Comparison of ENCODE assay signal across 24 cellular contexts in the genomic region with DNA sequence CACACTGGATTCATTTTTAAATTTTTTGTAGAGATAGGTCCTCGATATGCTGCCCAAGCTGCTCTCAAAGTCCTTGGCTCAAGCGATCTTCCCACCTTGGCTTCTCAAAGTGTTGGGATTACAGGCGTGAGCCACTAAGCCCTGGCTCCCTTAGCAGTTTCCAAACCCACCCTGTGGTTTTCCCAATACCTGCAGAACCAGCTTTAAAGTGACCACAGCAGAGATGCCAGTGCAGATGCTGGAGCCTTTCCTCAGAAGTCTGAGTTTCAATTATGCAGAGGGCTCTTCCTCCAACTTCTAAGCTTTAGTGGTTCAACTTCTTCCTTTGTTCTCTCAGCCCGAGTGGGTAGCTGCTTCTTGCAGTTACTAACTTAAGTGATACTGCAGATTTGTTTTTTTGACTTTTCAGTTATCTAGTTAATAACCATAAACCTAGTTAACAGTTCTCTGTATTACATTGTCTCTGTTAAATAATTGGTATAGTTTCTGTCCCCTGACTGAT. TPM values are rescaled to one million over a fixed set of nuclear protein-coding genes. Genes with fewer than 3 reads are reported as not detected.
"Had no signal": no experiment of that assay in that cellular context is flagged by ENCODE, and none has a peak within 500 bp of the region (broad histone marks: within the 10 kb centered on the region; RNA-seq: fewer than 3 reads in every experiment).

No MANE protein-coding gene starts in this region.

- FAIRE-seq: colon, keratinocyte, pancreas, small intestine, urothelium cell line had no signal

- H3K9me3 Mint-ChIP-seq: naive thymus-derived CD4-positive, alpha-beta T cell; type B pancreatic cell had no signal

- H3K4me1 Mint-ChIP-seq: neural progenitor cell had no signal

- ATAC-seq: gastroesophageal sphincter; lower lobe of right lung; naive thymus-derived CD4-positive, alpha-beta T cell had no signal

- H3K36me3 ChIP-seq: esophagus squamous epithelium, gastroesophageal sphincter, left ventricle myocardium inferior, lower lobe of right lung, neural progenitor cell, pancreas, suprapubic skin, thyroid gland had no signal

- H2AFZ ChIP-seq: neural progenitor cell had no signal

- H3K27ac Mint-ChIP-seq: neural progenitor cell, progenitor cell of endocrine pancreas, type B pancreatic cell had no signal

- H3K27me3 Mint-ChIP-seq: progenitor cell of endocrine pancreas, type B pancreatic cell had no signal

- H3K4me1 ChIP-seq: neural progenitor cell had no signal

- H3K27ac ChIP-seq: esophagus squamous epithelium, lower lobe of right lung, neural progenitor cell, pancreas, suprapubic skin, thyroid gland had no signal

- H3K36me3 Mint-ChIP-seq: naive thymus-derived CD4-positive, alpha-beta T cell; neural progenitor cell; type B pancreatic cell had no signal

- H3K4me3 Mint-ChIP-seq: naive thymus-derived CD4-positive, alpha-beta T cell; neural progenitor cell; type B pancreatic cell had no signal

- H3K4me3 ChIP-seq: esophagus squamous epithelium, gastroesophageal sphincter, left ventricle myocardium inferior, lower lobe of right lung, neural progenitor cell, pancreas, suprapubic skin, thyroid gland had no signal

- H3K9me3 ChIP-seq: esophagus squamous epithelium, gastroesophageal sphincter, left ventricle myocardium inferior, lower lobe of right lung, pancreas, suprapubic skin, thyroid gland had no signal

- H3K4me2 ChIP-seq: neural progenitor cell had no signal

- DNase-seq: dermis blood vessel endothelial cell; esophagus squamous epithelium; glutamatergic neuron; left cardiac atrium; left ventricle myocardium inferior; lower lobe of right lung; mesendoderm; nucleus accumbens; pancreas; small intestine; stimulated activated CD4-positive, alpha-beta T cell treated with anti-CD3 and anti-CD28 coated beads, Interleukin-12 subunit alpha, Interleukin-12 subunit beta, amount 100 ng/mL, for 4 hours; stimulated activated CD4-positive, alpha-beta T cell treated with anti-CD3 and anti-CD28 coated beads, Interleukin-2, amount 100 ng/mL, for 48 hours; stimulated activated naive CD4-positive, alpha-beta T cell treated with Interleukin-2 at 50 U/mL for 16 hours; thyroid gland had no signal

- H3K9ac ChIP-seq: neural progenitor cell had no signal

- H3K27me3 ChIP-seq: esophagus squamous epithelium, gastroesophageal sphincter, neural progenitor cell, pancreas, suprapubic skin, thyroid gland had no signal

RNA-seq across cellular contexts. Expression of gene HAAO, which starts 8.1 kb away (rescaled TPM):
- total RNA-seq: dermis blood vessel endothelial cell had no signal

RNA-seq across cellular contexts. Expression of gene OXER1, which starts 36.6 kb away (rescaled TPM):
- total RNA-seq: dermis blood vessel endothelial cell, epithelial cell of proximal tubule had no signal
- polyA plus RNA-seq: keratinocyte had no signal
